29 cellular contexts compared by ENCODE assay signal in the genomic region with DNA sequence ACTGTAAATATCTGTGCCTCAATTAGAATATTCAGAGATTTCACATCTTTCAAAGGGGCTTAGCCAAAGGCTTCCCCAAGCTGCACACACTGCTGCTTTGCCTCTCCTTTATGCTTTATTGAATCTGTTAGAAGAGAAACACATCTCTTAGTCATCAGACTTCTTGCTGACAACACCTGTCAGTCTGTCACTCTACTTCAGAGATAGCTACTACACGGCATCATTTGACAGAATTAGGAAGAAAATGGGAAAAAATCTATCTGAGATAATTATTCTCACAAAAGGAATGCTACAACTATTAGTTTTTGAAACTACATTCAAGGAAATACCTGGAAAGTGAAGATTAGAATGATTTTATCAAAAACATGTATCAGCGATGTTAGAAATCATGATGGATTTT.
"Had no signal": no experiment of that assay in that cellular context is flagged by ENCODE, and none has a peak within 500 bp of the region (broad histone marks: within the 10 kb centered on the region; RNA-seq: fewer than 3 reads in every experiment).

No MANE protein-coding gene starts in this region.

- H3K4me3 Mint-ChIP-seq: activated B cell treated with CpG ODN at 0.5 μM for 24 hours; activated CD4-positive, alpha-beta T cell treated with anti-CD3 and anti-CD28 coated beads, Interleukin-2, amount 10 ng/mL, durations not matched to agents 24 days and 14 days; activated CD8-positive, alpha-beta memory T cell treated with anti-CD3 and anti-CD28 coated beads, Interleukin-2, amount 10 ng/mL, durations not matched to agents 7 days and 5 days; activated naive CD8-positive, alpha-beta T cell treated with anti-CD3 and anti-CD28 coated beads, Interleukin-2, amount 50 U/mL, for 24 hours; activated T-cell treated with anti-CD3 and anti-CD28 coated beads, Interleukin-2, amount 50 U/mL, for 4 hours; central memory CD8-positive, alpha-beta T cell; T-helper 1 cell treated with Interleukin-12 subunit alpha and Interleukin-12 subunit beta and Interleukin-4 antibody, amounts not matched to agents 30 μg/mL and 1 μg/mL, for 36 hours had no signal

- H3K4me1 Mint-ChIP-seq: activated B cell treated with CpG ODN at 0.5 μM for 24 hours; activated CD4-positive, alpha-beta T cell treated with anti-CD3 and anti-CD28 coated beads, Interleukin-2, amount 10 ng/mL, durations not matched to agents 24 days and 14 days; activated CD8-positive, alpha-beta memory T cell treated with anti-CD3 and anti-CD28 coated beads, Interleukin-2, amount 10 ng/mL, durations not matched to agents 7 days and 5 days; activated naive CD8-positive, alpha-beta T cell treated with anti-CD3 and anti-CD28 coated beads, Interleukin-2, amount 50 U/mL, for 24 hours; central memory CD8-positive, alpha-beta T cell had no signal

- H3K4me3 ChIP-seq: ascending aorta, body of pancreas, Peyer's patch, SJSA1 had no signal

- H3K4me2 ChIP-seq: KMS-11 had no signal

- H3K9me3 ChIP-seq: ascending aorta, body of pancreas, Peyer's patch had no signal

- H3K27ac Mint-ChIP-seq: activated B cell treated with CpG ODN at 0.5 μM for 24 hours; activated CD4-positive, alpha-beta T cell treated with anti-CD3 and anti-CD28 coated beads, Interleukin-2, amount 10 ng/mL, durations not matched to agents 24 days and 14 days; activated CD8-positive, alpha-beta memory T cell treated with anti-CD3 and anti-CD28 coated beads, Interleukin-2, amount 10 ng/mL, durations not matched to agents 7 days and 5 days; activated naive CD4-positive, alpha-beta T cell treated with anti-CD3 and anti-CD28 coated beads, Interleukin-2, amount 50 U/mL, for 72 hours; activated naive CD8-positive, alpha-beta T cell treated with anti-CD3 and anti-CD28 coated beads, Interleukin-2, amount 50 U/mL, for 24 hours; T-helper 1 cell treated with Interleukin-12 subunit alpha and Interleukin-12 subunit beta and Interleukin-4 antibody, amounts not matched to agents 30 μg/mL and 1 μg/mL, for 36 hours had no signal

- H3K9ac ChIP-seq: KMS-11 had no signal

- DNase-seq: activated B cell treated with CpG ODN at 0.5 μM for 24 hours; activated CD4-positive, alpha-beta T cell treated with anti-CD3 and anti-CD28 coated beads for 1 hour; activated CD4-positive, alpha-beta T cell treated with anti-CD3 and anti-CD28 coated beads, Interleukin-2, amount 10 ng/mL, durations not matched to agents 24 days and 14 days; activated CD4-positive, alpha-beta T cell treated with anti-CD3 and anti-CD28 coated beads, Interleukin-2, amount 50 U/mL, for 48 hours; activated CD8-positive, alpha-beta memory T cell treated with anti-CD3 and anti-CD28 coated beads, Interleukin-2, amount 10 ng/mL, durations not matched to agents 7 days and 5 days; activated effector memory CD4-positive, alpha-beta T cell treated with anti-CD3 and anti-CD28 coated beads, Interleukin-2, amount 50 U/mL, for 16 hours; activated naive CD4-positive, alpha-beta T cell treated with Interleukin-2 at 50 U/mL for 16 hours; activated naive CD8-positive, alpha-beta T cell treated with anti-CD3 and anti-CD28 coated beads, Interleukin-2, amount 50 U/mL, for 24 hours; activated T-cell treated with anti-CD3 and anti-CD28 coated beads, Interleukin-2, amount 50 U/mL, for 4 hours; amniotic stem cell; body of pancreas; NCI-H1092; NCI-H187; NCI-H2171; NCI-H2227 treated with DMSO at 0.1 percent for 48 hours; NCI-H446 treated with DMSO at 0.1 percent for 48 hours; NCI-H524 treated with DMSO at 0.1 percent for 48 hours; NCI-H82; Peyer's patch; Right ventricle myocardium superior; T-helper 9 cell had no signal

- H3K36me3 Mint-ChIP-seq: activated CD8-positive, alpha-beta memory T cell treated with anti-CD3 and anti-CD28 coated beads, Interleukin-2, amount 10 ng/mL, durations not matched to agents 7 days and 5 days; activated naive CD4-positive, alpha-beta T cell treated with anti-CD3 and anti-CD28 coated beads, Interleukin-2, amount 50 U/mL, for 72 hours had no signal

- H3K27me3 Mint-ChIP-seq: activated B cell treated with CpG ODN at 0.5 μM for 24 hours; activated CD4-positive, alpha-beta T cell treated with anti-CD3 and anti-CD28 coated beads, Interleukin-2, amount 10 ng/mL, durations not matched to agents 24 days and 14 days; activated CD8-positive, alpha-beta memory T cell treated with anti-CD3 and anti-CD28 coated beads, Interleukin-2, amount 10 ng/mL, durations not matched to agents 7 days and 5 days; activated naive CD8-positive, alpha-beta T cell treated with anti-CD3 and anti-CD28 coated beads, Interleukin-2, amount 50 U/mL, for 24 hours; central memory CD8-positive, alpha-beta T cell had no signal

- H3K27me3 ChIP-seq: ascending aorta, body of pancreas, Peyer's patch, SJSA1 had no signal

- H3K36me3 ChIP-seq: ascending aorta, Peyer's patch, SJSA1 had no signal

- H3K4me1 ChIP-seq: ascending aorta, body of pancreas, Peyer's patch, SJSA1 had no signal

- H3K27ac ChIP-seq: ascending aorta, body of pancreas, KMS-11, Peyer's patch, RWPE1, SJSA1 had no signal

- ATAC-seq: activated CD8-positive, alpha-beta memory T cell treated with anti-CD3 and anti-CD28 coated beads, Interleukin-2, amount 10 ng/mL, durations not matched to agents 7 days and 5 days; activated naive CD4-positive, alpha-beta T cell treated with anti-CD3 and anti-CD28 coated beads, Interleukin-2, amount 50 U/mL, for 72 hours; activated naive CD8-positive, alpha-beta T cell treated with anti-CD3 and anti-CD28 coated beads, Interleukin-2, amount 50 U/mL, for 24 hours; activated T-cell treated with anti-CD3 and anti-CD28 coated beads, Interleukin-2, amount 50 U/mL, for 4 hours; body of pancreas; SK-N-SH treated with all-trans-retinoic acid at 6 μM for 48 hours had no signal
